In the genomic region with DNA sequence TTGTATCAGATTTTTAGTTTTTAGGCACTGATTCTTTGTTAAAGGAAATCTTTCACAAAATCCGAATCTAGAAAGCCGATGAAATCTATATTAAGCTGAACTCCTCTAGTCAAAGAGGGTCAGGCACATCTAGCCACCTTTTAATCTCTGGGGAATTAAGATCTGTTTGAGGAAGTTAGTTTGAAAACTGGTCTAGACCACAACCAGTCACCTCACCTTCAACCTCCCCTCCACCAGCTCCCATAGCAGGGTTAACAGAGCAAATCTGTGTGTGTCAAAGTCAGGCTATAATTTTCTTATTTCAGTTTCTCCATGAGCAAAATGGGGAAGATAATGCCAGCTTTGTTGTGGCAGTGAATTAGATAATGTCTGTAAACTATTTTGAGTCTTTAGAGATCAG, we compare ENCODE assay signal across 11 cellular contexts.
DNase-seq lines count a peak whose midpoint lies in the region; ATAC-seq, FAIRE-seq and TF ChIP-seq lines count a peak whose summit lies in the region.
"Had no signal": no experiment of that assay in that cellular context is flagged by ENCODE, and none has a peak within 500 bp of the region (broad histone marks: within the 10 kb centered on the region; RNA-seq: fewer than 3 reads in every experiment).

No MANE protein-coding gene starts in this region.

- no peaks in the 10 kb centered on the region for H3K27me3 ChIP-seq in osteoblast (ENCODE audit: insufficient read depth, low read length)

- H3K4me3 ChIP-seq in osteoblast (ENCODE audit: insufficient read depth, low read length) = no peak overlapping the region
- H3K4me3 ChIP-seq: PC-9 had no signal

- no peaks in the 10 kb centered on the region for H3K4me1 ChIP-seq in osteoblast (ENCODE audit: insufficient read depth, low read length)

- H4K20me1 ChIP-seq in osteoblast (ENCODE audit: insufficient read depth, low read length) = no peaks in the 10 kb centered on the region

- no peaks in the 10 kb centered on the region for H3K79me2 ChIP-seq in osteoblast (ENCODE audit: insufficient read depth, low read length)

- FAIRE-seq in urothelium cell line (lab: Jason Lieb, UNC) = no peak

- ATAC-seq in GM18907 (IDR thresholded peaks at IDR 0.05; ENCODE audit: unreplicated experiment) = peak; percentile 50
- peak; percentile 66 for ATAC-seq in HG03066 (IDR thresholded peaks at IDR 0.05; ENCODE audit: low read depth, unreplicated experiment)
- peak; percentile 59 for ATAC-seq in HG03571 (IDR thresholded peaks at IDR 0.05; ENCODE audit: unreplicated experiment)

- no peaks in the 10 kb centered on the region for H3K9me3 ChIP-seq in osteoblast (ENCODE audit: low read depth, low read length)

- no peak overlapping the region for H3K27ac ChIP-seq in osteoblast (ENCODE audit: low read depth, low read length)
- H3K27ac ChIP-seq: PC-9 had no signal

- TF ChIP-seq CTCF in osteoblast (IDR thresholded peaks at IDR 0.05; ENCODE audit: extremely low read depth, low read depth, low read length) = no peak

- H2AFZ ChIP-seq in osteoblast (ENCODE audit: low read length) = no peak overlapping the region
- H2AFZ ChIP-seq: PC-9 had no signal

- peak; percentile 65 for DNase-seq in osteoblast (ENCODE audit: insufficient read length, low spot score, missing footprints)
- DNase-seq in T-helper 9 cell = no peak
- DNase-seq in NCI-H1092 treated with DMSO at 0.1 percent for 48 hours (lab: John Stamatoyannopoulos, UW) = no peak
- DNase-seq in urothelium cell line (ENCODE audit: low spot score) = no peak
- DNase-seq: NCI-H187 treated with DMSO at 0.1 percent for 48 hours; NCI-H69; NK-92 treated with Interleukin-12 subunit alpha and Interleukin-12 subunit beta, amount 100 ng/mL, for 24 hours; PC-9 had no signal

- H3K4me2 ChIP-seq in osteoblast (ENCODE audit: insufficient read depth, low read length) = no peak overlapping the region
- H3K4me2 ChIP-seq: PC-9 had no signal

- no peaks in the 10 kb centered on the region for H3K36me3 ChIP-seq in osteoblast (ENCODE audit: insufficient read depth, low read length)
